21 cellular contexts compared by ENCODE assay signal in the genomic region with DNA sequence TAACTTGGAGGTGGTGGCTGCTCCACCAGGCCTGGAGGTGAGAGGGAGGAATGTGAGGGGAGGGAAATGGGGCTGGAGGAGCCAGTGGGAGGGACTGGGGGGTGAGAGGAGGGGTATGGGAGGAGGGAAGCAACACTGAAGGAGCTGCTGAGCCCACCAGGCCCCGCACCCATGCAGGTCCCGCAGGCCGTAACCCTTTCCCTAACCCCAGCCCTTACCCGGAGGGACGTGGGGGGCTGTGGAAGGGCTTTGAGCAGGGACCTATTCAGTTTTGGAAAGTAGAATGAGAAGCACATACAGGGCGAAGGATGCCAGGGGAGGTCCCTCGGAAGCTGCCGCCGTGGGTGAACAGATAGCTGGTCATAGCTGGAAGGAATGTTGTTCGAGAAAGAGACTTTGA. TPM values are rescaled to one million over a fixed set of nuclear protein-coding genes. Genes with fewer than 3 reads are reported as not detected.
DNase-seq lines count a peak whose midpoint lies in the region; ATAC-seq and TF ChIP-seq lines count a peak whose summit lies in the region.
"Had no signal": no experiment of that assay in that cellular context is flagged by ENCODE, and none has a peak within 500 bp of the region (broad histone marks: within the 10 kb centered on the region; RNA-seq: fewer than 3 reads in every experiment).

No MANE protein-coding gene starts in this region.

- H3K4me2 ChIP-seq in mammary epithelial cell (ENCODE audit: insufficient read depth, low read depth, low read length) (no peak overlapping the region), neuronal stem cell (ENCODE audit: insufficient read depth, low read length, poor library complexity, severe bottlenecking) (no peak overlapping the region)

- H3K36me3 ChIP-seq in breast epithelium: no peaks in the 10 kb centered on the region
- H3K36me3 ChIP-seq in mammary epithelial cell (ENCODE audit: insufficient read depth, low read length): no peaks in the 10 kb centered on the region
- H3K36me3 ChIP-seq in esophagus muscularis mucosa: peaks cover 0 to 2% (median 0%) of the 10 kb centered on the region in 4 donors
- H3K36me3 ChIP-seq in neuronal stem cell (replicated peaks in 1 of 2; ENCODE audit: control insufficient read depth in 2 of 2, insufficient read depth in 2 of 2, low read length in 2 of 2): no peaks in the 10 kb centered on the region
- H3K36me3 ChIP-seq in thyroid gland: no peaks in the 10 kb centered on the region

- H3K4me1 ChIP-seq in breast epithelium (peaks cover 0 to 5% of the 10 kb centered on the region in 2 donors), mammary epithelial cell (ENCODE audit: insufficient read depth, low read length) (peaks cover 9% of the 10 kb centered on the region), esophagus muscularis mucosa (peaks cover 2 to 40% (median 36%) of the 10 kb centered on the region in 4 donors), neuronal stem cell (ENCODE audit: control insufficient read depth in 2 of 2, insufficient read depth in 1 of 2, low read depth in 1 of 2, low read length in 2 of 2) (no peaks in the 10 kb centered on the region), thyroid gland (peaks cover 14 to 36% of the 10 kb centered on the region in 2 donors)

- H2BK5ac ChIP-seq in neuronal stem cell (ENCODE audit: low read length): no peak overlapping the region

- H3K79me2 ChIP-seq in mammary epithelial cell (ENCODE audit: insufficient read depth, low read length): peaks cover 2% of the 10 kb centered on the region

- H3K4me1 Mint-ChIP-seq in stimulated activated memory B cell treated with anti-CD40 and anti-IgM and Interleukin-4, amounts not matched to agents 10 μg/mL and 1 μg/mL and 100 μg/mL, for 72 hours: no peaks in the 10 kb centered on the region
- H3K4me1 Mint-ChIP-seq: IgD-negative memory B cell had no signal

- no peak overlapping the region for H2AFZ ChIP-seq in mammary epithelial cell (ENCODE audit: low read depth, low read length)
- no peak overlapping the region for H2AFZ ChIP-seq in neuronal stem cell (ENCODE audit: low read length)

- H3K79me1 ChIP-seq in neuronal stem cell (ENCODE audit: low read depth, low read length): no peaks in the 10 kb centered on the region

- no peak overlapping the region for H3K4me3 ChIP-seq in breast epithelium
- H3K4me3 ChIP-seq in mammary epithelial cell (replicated peaks in 1 of 3; ENCODE audit: insufficient read depth in 1 of 3, low read depth in 2 of 3, low read length in 3 of 3): no peak overlapping the region
- H3K4me3 ChIP-seq in esophagus muscularis mucosa: no peak overlapping the region
- no peak overlapping the region for H3K4me3 ChIP-seq in neuronal stem cell (ENCODE audit: low read length in 2 of 2)
- no peak overlapping the region for H3K4me3 ChIP-seq in thyroid gland (replicated peaks in 1 of 3)

- no peaks in the 10 kb centered on the region for H4K20me1 ChIP-seq in mammary epithelial cell (ENCODE audit: insufficient read depth, low read length)

- no peaks in the 10 kb centered on the region for H3K36me3 Mint-ChIP-seq in stimulated activated memory B cell treated with anti-CD40 and anti-IgM and Interleukin-4, amounts not matched to agents 10 μg/mL and 1 μg/mL and 100 μg/mL, for 72 hours
- H3K36me3 Mint-ChIP-seq: IgD-negative memory B cell had no signal

- TF ChIP-seq EP300 in esophagus muscularis mucosa (IDR thresholded peaks at IDR 0.05): no peak

- TF ChIP-seq POLR2A in breast epithelium (IDR thresholded peaks at IDR 0.05): no peak
- TF ChIP-seq POLR2A in esophagus muscularis mucosa (IDR thresholded peaks at IDR 0.05; ENCODE audit: low read depth): no peak
- no peak for TF ChIP-seq POLR2A in thyroid gland (IDR thresholded peaks at IDR 0.05)

- intact Hi-C loops in breast epithelium (cut with DNase I; ENCODE audit: low total_unique reads) (loop anchor here (10.0 kb wide), 1 partner anchor 51 kb away; no protein-coding TSS in a partner anchor), mammary epithelial cell (cut with micrococcal nuclease) (loop anchor here (10.0 kb wide), 1 partner anchor 231 kb away; no protein-coding TSS in a partner anchor), esophagus muscularis mucosa (cut with DNase I) (no loop called here), thyroid gland (cut with DNase I) (loop anchor here (10.0 kb wide), 1 partner anchor 221 kb away; a partner anchor contains a TSS)

- in situ Hi-C loops in mammary epithelial cell (cut with MboI; ENCODE audit: low sequenced_read_pairs in 2 of 2): no loop called here

- H3K23ac ChIP-seq in neuronal stem cell (ENCODE audit: low read depth, low read length, poor library complexity): no peak overlapping the region

- H3K27me3 ChIP-seq in breast epithelium: no peaks in the 10 kb centered on the region
- no peaks in the 10 kb centered on the region for H3K27me3 ChIP-seq in mammary epithelial cell (ENCODE audit: insufficient read depth, low read length)
- no peaks in the 10 kb centered on the region for H3K27me3 ChIP-seq in esophagus muscularis mucosa
- H3K27me3 ChIP-seq in neuronal stem cell (ENCODE audit: control insufficient read depth in 3 of 3, insufficient read depth in 3 of 3, low read depth in 1 of 3, low read length in 3 of 3): no peaks in the 10 kb centered on the region
- H3K27me3 ChIP-seq in thyroid gland: no peaks in the 10 kb centered on the region

- H3K4me3 Mint-ChIP-seq in stimulated activated memory B cell treated with anti-CD40 and anti-IgM and Interleukin-4, amounts not matched to agents 10 μg/mL and 1 μg/mL and 100 μg/mL, for 72 hours: no peak overlapping the region
- H3K4me3 Mint-ChIP-seq: IgD-negative memory B cell had no signal

- no peak overlapping the region for H2BK12ac ChIP-seq in neuronal stem cell (ENCODE audit: low read length)

- no peak overlapping the region for H2BK120ac ChIP-seq in neuronal stem cell (ENCODE audit: low read depth, low read length)

- no peak overlapping the region for H3K27ac Mint-ChIP-seq in stimulated activated memory B cell treated with anti-CD40 and anti-IgM and Interleukin-4, amounts not matched to agents 10 μg/mL and 1 μg/mL and 100 μg/mL, for 72 hours
- H3K27ac Mint-ChIP-seq: IgD-negative memory B cell had no signal

- dilution Hi-C loops in mammary epithelial cell (cut with HindIII; ENCODE audit: low sequenced_read_pairs): loop anchor here (5.0 kb wide), 3 partner anchors 62 to 213 kb away; a partner anchor contains a TSS

- WGBS in mammary epithelial cell (ENCODE audit: low coverage, missing lambda C conversion rate): 100% methylated on average over 5 of the region's 10 CpGs
- 94% methylated on average over 10 of the region's 10 CpGs for WGBS in esophagus muscularis mucosa
- no CpG with 5 or more reads among the region's 10 CpGs for WGBS in neuronal stem cell (ENCODE audit: extremely low coverage in 2 of 2, insufficient read length in 2 of 2, insufficient replicate concordance in 1 of 2), 2 donors
- 97 to 98% methylated on average over 10 of the region's 10 CpGs for WGBS in thyroid gland, 2 donors

- CTCF ChIA-PET in mammary epithelial cell (lab: Charles Lee; ENCODE audit: low non-redundant PET): no interaction called here

- no peak for ATAC-seq in stimulated activated memory B cell treated with anti-CD40 and anti-IgM and Interleukin-4, amounts not matched to agents 10 μg/mL and 1 μg/mL and 100 μg/mL, for 72 hours
- ATAC-seq: Panc1 had no signal

- H3K18ac ChIP-seq in neuronal stem cell (ENCODE audit: low read length): peak overlapping the region; percentile 55

- H3K14ac ChIP-seq in neuronal stem cell (ENCODE audit: low read length): no peak overlapping the region

- H3K9ac ChIP-seq in mammary epithelial cell (ENCODE audit: insufficient read depth, low read length): no peak overlapping the region
- H3K9ac ChIP-seq in neuronal stem cell (ENCODE audit: low read depth, low read length, poor library complexity): no peak overlapping the region

- H4K8ac ChIP-seq in neuronal stem cell (ENCODE audit: low read depth, low read length): no peak overlapping the region

- no TSS peak for BruUV-seq in mammary epithelial cell (replicated peaks; lab: Mats Ljungman, UMichigan)

- no peak overlapping the region for H3K4ac ChIP-seq in neuronal stem cell (ENCODE audit: low read length)

- no peak overlapping the region for H4K91ac ChIP-seq in neuronal stem cell (ENCODE audit: low read depth, low read length, poor library complexity)

- no peaks in the 10 kb centered on the region for H3K9me3 ChIP-seq in breast epithelium
- no peaks in the 10 kb centered on the region for H3K9me3 ChIP-seq in mammary epithelial cell (replicated peaks; ENCODE audit: insufficient read depth, low read length)
- H3K9me3 ChIP-seq in esophagus muscularis mucosa: no peaks in the 10 kb centered on the region
- H3K9me3 ChIP-seq in neuronal stem cell (replicated peaks in 1 of 2; ENCODE audit: control insufficient read depth in 2 of 2, insufficient read depth in 1 of 2, low read depth in 1 of 2, low read length in 2 of 2): no peaks in the 10 kb centered on the region
- H3K9me3 ChIP-seq in thyroid gland: no peaks in the 10 kb centered on the region

- TF ChIP-seq CTCF in breast epithelium (IDR thresholded peaks at IDR 0.05) (no peak), mammary epithelial cell (conservative IDR thresholded peaks at IDR 0.05 in 1 of 2, IDR thresholded peaks at IDR 0.05 in 1 of 2; ENCODE audit: extremely low read depth in 1 of 2, insufficient read depth in 1 of 2, low read depth in 1 of 2, low read length in 2 of 2) (no peak), esophagus muscularis mucosa (IDR thresholded peaks at IDR 0.05) (no peak), thyroid gland (IDR thresholded peaks at IDR 0.05) (no peak)

- no peak overlapping the region for H2AK5ac ChIP-seq in neuronal stem cell (ENCODE audit: low read depth, low read length)

- peak overlapping the region; percentile 27 to 56 for H3K27ac ChIP-seq in breast epithelium
- H3K27ac ChIP-seq in mammary epithelial cell (ENCODE audit: insufficient read depth, low read depth, low read length): no peak overlapping the region
- peak overlapping the region; percentile 51 to 76 (median 63) for H3K27ac ChIP-seq in esophagus muscularis mucosa (replicated peaks in 1 of 4)
- H3K27ac ChIP-seq in neuronal stem cell (replicated peaks; ENCODE audit: low read length): no peak overlapping the region
- H3K27ac ChIP-seq in thyroid gland: peak overlapping the region; percentile 49 to 69 (median 62)
- H3K27ac ChIP-seq: C4-2B had no signal

- no peaks in the 10 kb centered on the region for H3K9me3 Mint-ChIP-seq in stimulated activated memory B cell treated with anti-CD40 and anti-IgM and Interleukin-4, amounts not matched to agents 10 μg/mL and 1 μg/mL and 100 μg/mL, for 72 hours
- H3K9me3 Mint-ChIP-seq: IgD-negative memory B cell had no signal

- H2BK15ac ChIP-seq in neuronal stem cell (ENCODE audit: low read length): no peak overlapping the region

- DNase-seq in breast epithelium (ENCODE audit: low spot score in 2 of 2): no peak
- DNase-seq in mammary epithelial cell: no peak
- no peak for DNase-seq in esophagus muscularis mucosa (ENCODE audit: extremely low spot score)
- no peak for DNase-seq in neuronal stem cell (ENCODE audit: low spot score)
- no peak for DNase-seq in thyroid gland
- DNase-seq in T-helper 2 cell: no peak
- DNase-seq in NCI-H1436 treated with DMSO at 0.1 percent for 48 hours (lab: John Stamatoyannopoulos, UW): no peak
- DNase-seq: 8988T; NCI-H1105; NCI-H2029 treated with DMSO at 0.1 percent for 48 hours; NCI-H2171; NCI-H345; NCI-H524; NCI-H774; NK-92 treated with Interleukin-12 subunit alpha and Interleukin-12 subunit beta, amount 100 ng/mL, for 24 hours had no signal

- peaks cover 30% of the 10 kb centered on the region for H3K27me3 Mint-ChIP-seq in stimulated activated memory B cell treated with anti-CD40 and anti-IgM and Interleukin-4, amounts not matched to agents 10 μg/mL and 1 μg/mL and 100 μg/mL, for 72 hours
- H3K27me3 Mint-ChIP-seq: IgD-negative memory B cell had no signal

RNA-seq across cellular contexts. Expression of a gene that starts 33.9 kb away (rescaled TPM):
- total RNA-seq in breast epithelium (under 1 TPM in 1 of 3 donors, not detected in 2; 0.66 TPM), mammary epithelial cell (not detected), esophagus muscularis mucosa (not detected), thyroid gland (not detected)
- polyA plus RNA-seq in mammary epithelial cell: 0.09 TPM
- polyA minus RNA-seq in mammary epithelial cell: not detected
- polyA plus RNA-seq in neuronal stem cell (2013, experiment 1 of 2): 0.04 TPM
- polyA plus RNA-seq in neuronal stem cell (2013, experiment 2 of 2): not detected
- total RNA-seq: Daoy had no signal
- polyA plus RNA-seq: AG04450, IgD-negative memory B cell had no signal

RNA-seq across cellular contexts. Expression of a gene that starts 53.7 kb away (rescaled TPM):
- total RNA-seq in breast epithelium (under 1 TPM in 1 of 3 donors, not detected in 2; 0.66 TPM), mammary epithelial cell (under 1 TPM in 1 of 2 donors, not detected in 1; 0.49 TPM), esophagus muscularis mucosa (under 1 TPM in 1 of 4 donors, not detected in 3; 0.40 TPM), thyroid gland (under 1 TPM in 1 of 4 donors, not detected in 3; 0.45 TPM)
- polyA plus RNA-seq in mammary epithelial cell: 0.09 TPM
- polyA minus RNA-seq in mammary epithelial cell: not detected
- polyA plus RNA-seq in neuronal stem cell (2013, experiment 1 of 2): 0.22 TPM
- 0.28 TPM for polyA plus RNA-seq in neuronal stem cell (2013, experiment 2 of 2)
- total RNA-seq: Daoy had no signal
- polyA plus RNA-seq: IgD-negative memory B cell had no signal

Comparison
In these comparisons a context has a peak if more than half of its experiments do, and no peak if none do; other contexts are left out.
1. H3K27ac ChIP-seq: peak in breast epithelium (2 of 2), esophagus muscularis mucosa (4 of 4) and thyroid gland (3 of 3); none in mammary epithelial cell (single experiment) and neuronal stem cell (single experiment).